In the genomic region with DNA sequence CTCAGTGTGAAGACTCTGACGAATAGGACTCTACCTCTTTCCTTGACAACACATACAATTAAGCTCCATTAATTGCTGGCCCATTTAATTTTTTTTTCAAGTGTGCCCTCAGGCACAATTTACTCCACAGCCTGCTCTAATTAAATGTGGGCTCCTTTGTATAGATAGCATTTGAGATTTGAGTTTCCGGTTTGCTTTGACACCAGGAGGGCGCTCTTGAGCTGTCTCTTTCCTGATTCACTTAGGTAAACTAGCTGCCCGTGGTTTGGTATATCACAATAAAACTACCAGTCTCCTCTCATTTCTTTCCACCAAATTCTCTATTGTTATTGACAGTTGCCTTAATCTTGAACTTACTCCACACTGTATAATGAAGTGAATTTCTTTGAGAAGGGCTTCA, we compare ENCODE assay signal across 16 cellular contexts.
DNase-seq lines count a peak whose midpoint lies in the region; ATAC-seq, FAIRE-seq and TF ChIP-seq lines count a peak whose summit lies in the region.
"Had no signal": no experiment of that assay in that cellular context is flagged by ENCODE, and none has a peak within 500 bp of the region (broad histone marks: within the 10 kb centered on the region; RNA-seq: fewer than 3 reads in every experiment).

No MANE protein-coding gene starts in this region.

- FAIRE-seq in HepG2 (lab: Jason Lieb, UNC) (no peak), K562 (lab: Jason Lieb, UNC) (no peak)

- TF ChIP-seq EP300 in HepG2 (IDR thresholded peaks at IDR 0.05; ENCODE audit: low read depth in 2 of 2, low read length in 2 of 2) (no peak), HepG2 (CRISPR knock-in tag; IDR thresholded peaks at IDR 0.05; ENCODE audit: borderline replicate concordance) (no peak), K562 (IDR thresholded peaks at IDR 0.05; ENCODE audit: low read length) (no peak)

- TF ChIP-seq POLR2A in HepG2 (IDR thresholded peaks at IDR 0.05; ENCODE audit: insufficient read depth in 1 of 2, low read depth in 2 of 2, low read length in 2 of 2) (no peak), right lobe of liver (IDR thresholded peaks at IDR 0.05) (no peak), K562 (conservative IDR thresholded peaks at IDR 0.05) (no peak), spleen (IDR thresholded peaks at IDR 0.05) (no peak)

- peak; percentile 31 for TF ChIP-seq CTCF in HepG2 (CRISPR knock-in tag; IDR thresholded peaks at IDR 0.05)
- TF ChIP-seq CTCF in right lobe of liver (IDR thresholded peaks at IDR 0.05): no peak
- peak; percentile 21 to 35 (median 23); a peak in 2 of 6 replicates for TF ChIP-seq CTCF in K562 (IDR thresholded peaks at IDR 0.05 in 2 of 3, conservative IDR thresholded peaks at IDR 0.05 in 1 of 3; ENCODE audit: insufficient read depth in 2 of 3, low read depth in 1 of 3, low read length in 3 of 3)
- peak; percentile 17 for TF ChIP-seq CTCF in type B pancreatic cell (conservative IDR thresholded peaks at IDR 0.05)
- no peak for TF ChIP-seq CTCF in spleen (IDR thresholded peaks at IDR 0.05 in 8 of 11, conservative IDR thresholded peaks at IDR 0.05 in 3 of 11)

- intact Hi-C loops in HepG2 (cut with micrococcal nuclease; ENCODE audit: unreplicated experiment) (loop anchor here (10.0 kb wide), 1 partner anchor 598 kb away; no protein-coding TSS in a partner anchor), right lobe of liver (cut with DNase I) (no loop called here), K562 (cut with micrococcal nuclease) (no loop called here), spleen (cut with DNase I; ENCODE audit: low total_unique reads) (no loop called here), Right ventricle myocardium superior (cut with DNase I) (no loop called here)
- intact Hi-C loops in activated T-helper 2 cell treated with anti-CD3 and anti-CD28 coated beads, Interferon-gamma antibody, Interleukin-2, Interleukin-4, amounts not matched to agents 10 μg/mL and 5 μg/mL and 100 μg/mL, durations not matched to agents 14 hours and 24 hours and 36 hours (cut with micrococcal nuclease): no loop called here

- H3K4me1 ChIP-seq in HepG2 (ENCODE audit: insufficient read depth, low read length): no peaks in the 10 kb centered on the region
- H3K4me1 ChIP-seq in right lobe of liver: no peaks in the 10 kb centered on the region
- no peaks in the 10 kb centered on the region for H3K4me1 ChIP-seq in K562 (replicated peaks in 1 of 2; ENCODE audit: control insufficient read depth in 2 of 2, insufficient read depth in 2 of 2, low read length in 2 of 2)
- H3K4me1 ChIP-seq in spleen: no peaks in the 10 kb centered on the region
- H3K4me1 ChIP-seq: adrenal gland had no signal

- peak; percentile 35; the same call in 1 of the 3 replicates for ATAC-seq in HepG2
- no peak for ATAC-seq in right lobe of liver
- peak; percentile 65; the same call in 2 of the 3 replicates for ATAC-seq in K562
- ATAC-seq in Right ventricle myocardium superior (ENCODE audit: poor library complexity): no peak
- ATAC-seq: activated CD4-positive, CD25-positive, alpha-beta regulatory T cell treated with anti-CD3 and anti-CD28 coated beads, Interleukin-2, amount 50 U/mL, for 24 hours had no signal

- H3K27me3 ChIP-seq in HepG2 (ENCODE audit: control insufficient read depth in 1 of 2, insufficient read depth in 2 of 2, low read length in 2 of 2) (no peaks in the 10 kb centered on the region), right lobe of liver (no peaks in the 10 kb centered on the region), K562 (ENCODE audit: control insufficient read depth in 2 of 2, insufficient read depth in 2 of 2, low read length in 2 of 2) (no peaks in the 10 kb centered on the region), spleen (replicated peaks in 1 of 7) (no peaks in the 10 kb centered on the region)
- H3K27me3 ChIP-seq: adrenal gland had no signal

- H3K27ac ChIP-seq in HepG2 (ENCODE audit: extremely low read length, insufficient read depth, low read length) (no peak overlapping the region), right lobe of liver (no peak overlapping the region), K562 (ENCODE audit: extremely low read depth, low read depth, low read length) (no peak overlapping the region), spleen (no peak overlapping the region)
- H3K27ac ChIP-seq: adrenal gland had no signal

- H3K27ac Mint-ChIP-seq in type B pancreatic cell: no peak overlapping the region
- no peak overlapping the region for H3K27ac Mint-ChIP-seq in activated T-helper 2 cell treated with anti-CD3 and anti-CD28 coated beads, Interferon-gamma antibody, Interleukin-2, Interleukin-4, amounts not matched to agents 10 μg/mL and 5 μg/mL and 100 μg/mL, durations not matched to agents 14 hours and 24 hours and 36 hours
- H3K27ac Mint-ChIP-seq: dendritic cell treated with granulocyte-macrophage colony-stimulating factor and Interleukin-4, amounts not matched to agents 40 ng/mL and 50 ng/mL, for 4 days; stimulated activated naive CD8-positive, alpha-beta T cell treated with anti-CD3 and anti-CD28 coated beads, Interleukin-15, Interleukin-2, amounts not matched to agents 100 ng/mL and 50 ng/mL, for 24 hours had no signal

- no peaks in the 10 kb centered on the region for H3K9me3 Mint-ChIP-seq in type B pancreatic cell
- peaks cover 33% of the 10 kb centered on the region for H3K9me3 Mint-ChIP-seq in activated T-helper 2 cell treated with anti-CD3 and anti-CD28 coated beads, Interferon-gamma antibody, Interleukin-2, Interleukin-4, amounts not matched to agents 10 μg/mL and 5 μg/mL and 100 μg/mL, durations not matched to agents 14 hours and 24 hours and 36 hours

- H3K36me3 ChIP-seq in HepG2 (replicated peaks in 1 of 2; ENCODE audit: control insufficient read depth in 1 of 2, insufficient read depth in 2 of 2, low read length in 2 of 2): no peaks in the 10 kb centered on the region
- no peaks in the 10 kb centered on the region for H3K36me3 ChIP-seq in right lobe of liver
- H3K36me3 ChIP-seq in K562 (ENCODE audit: control insufficient read depth, insufficient read depth, low read length): no peaks in the 10 kb centered on the region
- H3K36me3 ChIP-seq in spleen: no peaks in the 10 kb centered on the region
- H3K36me3 ChIP-seq: adrenal gland had no signal

- peak; percentile 7 for DNase-seq in HepG2 (ENCODE audit: low spot score)
- no peak for DNase-seq in right lobe of liver
- peak; percentile 46 for DNase-seq in NCI-H146 (lab: John Stamatoyannopoulos, UW)
- DNase-seq in K562 (ENCODE audit: extremely low read depth in 1 of 4, low spot score in 3 of 4): peak in 1 of 4 experiments; percentile 53
- DNase-seq in type B pancreatic cell (ENCODE audit: extremely low spot score, unreplicated experiment): no peak
- no peak for DNase-seq in spleen
- DNase-seq in activated T-helper 2 cell treated with anti-CD3 and anti-CD28 coated beads, Interferon-gamma antibody, Interleukin-2, Interleukin-4, amounts not matched to agents 10 μg/mL and 5 μg/mL and 100 μg/mL, durations not matched to agents 14 hours and 24 hours and 36 hours (ENCODE audit: low spot score): no peak
- DNase-seq in Right ventricle myocardium superior: no peak
- DNase-seq: activated T-cell treated with anti-CD3 and anti-CD28 coated beads, Interleukin-2, amount 50 U/mL, for 1 hour; adrenal gland; GF-D8; NCI-H526 treated with DMSO at 0.1 percent for 48 hours; retina had no signal

- H3K9me3 ChIP-seq in HepG2 (ENCODE audit: low read length) (no peaks in the 10 kb centered on the region), right lobe of liver (no peaks in the 10 kb centered on the region), K562 (replicated peaks; ENCODE audit: control insufficient read depth, insufficient read depth, low read depth, low read length) (0 out of 2 replicates have a peak, but pooled peaks cover 2% of the 10 kb centered on the region), spleen (peaks cover 0 to 47% (median 18%) of the 10 kb centered on the region in 8 donors)
- H3K9me3 ChIP-seq: adrenal gland had no signal

- BruUV-seq in HepG2 (replicated peaks; lab: Mats Ljungman, UMichigan) (no TSS peak), K562 (replicated peaks; lab: Mats Ljungman, UMichigan) (no TSS peak)

- in situ Hi-C loops in HepG2 (cut with HindIII; ENCODE audit: extremely low pct_ligation_motif_present, low pct_unique_long_range_greater_than_20kb): no loop called here
- in situ Hi-C loops in K562 (cut with MboI): no loop called here

- no peak overlapping the region for H3K9ac ChIP-seq in HepG2 (ENCODE audit: insufficient read depth, low read depth, low read length)
- no peak overlapping the region for H3K9ac ChIP-seq in K562 (ENCODE audit: insufficient read depth in 1 of 2, low read depth in 2 of 2, low read length in 2 of 2)

- no peaks in the 10 kb centered on the region for H3K27me3 Mint-ChIP-seq in type B pancreatic cell
- H3K27me3 Mint-ChIP-seq in activated T-helper 2 cell treated with anti-CD3 and anti-CD28 coated beads, Interferon-gamma antibody, Interleukin-2, Interleukin-4, amounts not matched to agents 10 μg/mL and 5 μg/mL and 100 μg/mL, durations not matched to agents 14 hours and 24 hours and 36 hours (ENCODE audit: low read depth): no peaks in the 10 kb centered on the region
- H3K27me3 Mint-ChIP-seq: dendritic cell treated with granulocyte-macrophage colony-stimulating factor and Interleukin-4, amounts not matched to agents 40 ng/mL and 50 ng/mL, for 4 days; stimulated activated naive CD8-positive, alpha-beta T cell treated with anti-CD3 and anti-CD28 coated beads, Interleukin-15, Interleukin-2, amounts not matched to agents 100 ng/mL and 50 ng/mL, for 24 hours had no signal

- 2% methylated on average over 4 of the region's 4 CpGs for WGBS in HepG2 (ENCODE audit: low lambda C conversion rate)
- whole genome bisulfite sequencing in right lobe of liver (ENCODE audit: insufficient coverage, low coverage, low lambda C conversion rate, missing lambda C conversion rate): 37% methylated on average over 4 of the region's 4 CpGs
- 7% methylated on average over 4 of the region's 4 CpGs for WGBS in K562 (ENCODE audit: insufficient coverage, low coverage, missing lambda C conversion rate)
- 70 to 82% (median 79%) methylated on average over 4 of the region's 4 CpGs for WGBS in spleen, 5 donors

- H3K4me3 Mint-ChIP-seq in type B pancreatic cell: no peak overlapping the region
- no peak overlapping the region for H3K4me3 Mint-ChIP-seq in activated T-helper 2 cell treated with anti-CD3 and anti-CD28 coated beads, Interferon-gamma antibody, Interleukin-2, Interleukin-4, amounts not matched to agents 10 μg/mL and 5 μg/mL and 100 μg/mL, durations not matched to agents 14 hours and 24 hours and 36 hours (ENCODE audit: low read depth)
- H3K4me3 Mint-ChIP-seq: dendritic cell treated with granulocyte-macrophage colony-stimulating factor and Interleukin-4, amounts not matched to agents 40 ng/mL and 50 ng/mL, for 4 days; stimulated activated naive CD8-positive, alpha-beta T cell treated with anti-CD3 and anti-CD28 coated beads, Interleukin-15, Interleukin-2, amounts not matched to agents 100 ng/mL and 50 ng/mL, for 24 hours had no signal

- H3K36me3 Mint-ChIP-seq in type B pancreatic cell: no peaks in the 10 kb centered on the region
- H3K36me3 Mint-ChIP-seq in activated T-helper 2 cell treated with anti-CD3 and anti-CD28 coated beads, Interferon-gamma antibody, Interleukin-2, Interleukin-4, amounts not matched to agents 10 μg/mL and 5 μg/mL and 100 μg/mL, durations not matched to agents 14 hours and 24 hours and 36 hours (ENCODE audit: low read depth): no peaks in the 10 kb centered on the region

- CTCF ChIA-PET in HepG2 (lab: Yijun Ruan, JAX; ENCODE audit: low intra/inter-chr PET ratio, low total read pairs) (no interaction called here), K562 (lab: Yijun Ruan, JAX; ENCODE audit: low intra/inter-chr PET ratio) (no interaction called here)

- H3K9me1 ChIP-seq in K562 (ENCODE audit: control insufficient read depth, insufficient read depth, low read length): no peaks in the 10 kb centered on the region

- H3K4me3 ChIP-seq in HepG2 (replicated peaks in 1 of 3; ENCODE audit: insufficient read depth in 1 of 3, low read depth in 2 of 3, low read length in 3 of 3) (no peak overlapping the region), right lobe of liver (no peak overlapping the region), K562 (no peak overlapping the region), spleen (no peak overlapping the region)
- H3K4me3 ChIP-seq: adrenal gland had no signal

- H2AFZ ChIP-seq in HepG2 (ENCODE audit: low read length): no peak overlapping the region
- peak overlapping the region; percentile 20; the same call in 1 of the 2 replicates for H2AFZ ChIP-seq in K562 (ENCODE audit: low read depth, low read length)

- no peak overlapping the region for H3K4me2 ChIP-seq in HepG2 (ENCODE audit: low read depth, low read length)
- H3K4me2 ChIP-seq in K562 (ENCODE audit: insufficient read depth, low read length): no peak overlapping the region

- POLR2A ChIA-PET in HepG2 (lab: Yijun Ruan, JAX): no interaction called here
- POLR2A ChIA-PET in K562 (lab: Yijun Ruan, JAX): interaction anchor here (0.6 kb wide), 1 partner anchor 363 kb away, joined by 3 read pairs; no protein-coding TSS in a partner anchor

- no peaks in the 10 kb centered on the region for H3K4me1 Mint-ChIP-seq in type B pancreatic cell (ENCODE audit: unreplicated experiment)
- no peaks in the 10 kb centered on the region for H3K4me1 Mint-ChIP-seq in activated T-helper 2 cell treated with anti-CD3 and anti-CD28 coated beads, Interferon-gamma antibody, Interleukin-2, Interleukin-4, amounts not matched to agents 10 μg/mL and 5 μg/mL and 100 μg/mL, durations not matched to agents 14 hours and 24 hours and 36 hours (ENCODE audit: low read depth)

- no peak for TF ChIP-seq RAD21 in HepG2 (CRISPR knock-in tag; IDR thresholded peaks at IDR 0.05)
- peak in 1 of 2 experiments; percentile 26; a peak in 1 of 4 replicates for TF ChIP-seq RAD21 in K562 (CRISPR knock-in tag; conservative IDR thresholded peaks at IDR 0.05 in 1 of 2, IDR thresholded peaks at IDR 0.05 in 1 of 2)

- H4K20me1 ChIP-seq in HepG2 (ENCODE audit: insufficient read depth, low read length) (no peaks in the 10 kb centered on the region), K562 (replicated peaks; ENCODE audit: control insufficient read depth, insufficient read depth, low read length) (no peaks in the 10 kb centered on the region)

- H3K79me2 ChIP-seq in HepG2 (ENCODE audit: insufficient read depth, low read length) (no peaks in the 10 kb centered on the region), K562 (ENCODE audit: control insufficient read depth, insufficient read depth, low read length) (no peaks in the 10 kb centered on the region)

Comparison
In these comparisons a context has a peak if more than half of its experiments do, and no peak if none do; other contexts are left out.
1. ATAC-seq: peak in HepG2 (single experiment) and K562 (single experiment); none in right lobe of liver (0 of 4) and Right ventricle myocardium superior (single experiment).
2. DNase-seq: peak in HepG2 (single experiment) and NCI-H146 (single experiment); none in right lobe of liver (0 of 3), type B pancreatic cell (single experiment), spleen (single experiment), activated T-helper 2 cell treated with anti-CD3 and anti-CD28 coated beads, Interferon-gamma antibody, Interleukin-2, Interleukin-4, amounts not matched to agents 10 μg/mL and 5 μg/mL and 100 μg/mL, durations not matched to agents 14 hours and 24 hours and 36 hours (single experiment) and Right ventricle myocardium superior (single experiment).
3. CTCF ChIP-seq: peak in HepG2 (single experiment), K562 (3 of 3) and type B pancreatic cell (single experiment); none in right lobe of liver (0 of 4) and spleen (0 of 11).
4. Of the 241 proteins assayed by ChIP-seq in both HepG2 and K562: peak only in HepG2: none; only in K562: none; in both: CTCF; in neither: 238; mixed calls (peak in some experiments, not most) for 2.